ENCODE assay signal across 21 cellular contexts in genomic region chr3:29382399-29382798, GRCh38.
DNase-seq lines count a peak whose midpoint lies in the region; ATAC-seq and TF ChIP-seq lines count a peak whose summit lies in the region.
"Had no signal": no experiment of that assay in that cellular context is flagged by ENCODE, and none has a peak within 500 bp of the region (broad histone marks: within the 10 kb centered on the region; RNA-seq: fewer than 3 reads in every experiment).

No MANE protein-coding gene starts in this region.

- WGBS in psoas muscle, 3 donors: 61 to 66% (median 62%) methylated on average over 6 of the region's 6 CpGs

- H3K36me3 ChIP-seq in OCI-LY7 (ENCODE audit: insufficient read depth, low read length) (no peaks in the 10 kb centered on the region), psoas muscle (ENCODE audit: insufficient read depth in 1 of 2, low read depth in 1 of 2) (no peaks in the 10 kb centered on the region)
- H3K36me3 ChIP-seq: MG63 had no signal

- H3K4me2 ChIP-seq in OCI-LY7 (ENCODE audit: low read length): no peak overlapping the region

- H4K20me1 ChIP-seq in OCI-LY7 (ENCODE audit: insufficient read depth, low read length): no peaks in the 10 kb centered on the region

- H3K4me3 ChIP-seq in OCI-LY7 (ENCODE audit: low read depth, low read length, poor library complexity, severe bottlenecking) (no peak overlapping the region), psoas muscle (no peak overlapping the region)
- H3K4me3 ChIP-seq: MG63, mucosa of descending colon had no signal

- no peaks in the 10 kb centered on the region for H3K27me3 ChIP-seq in psoas muscle (ENCODE audit: insufficient read depth in 3 of 3, low read length in 2 of 3)
- H3K27me3 ChIP-seq: MG63 had no signal

- ATAC-seq in psoas muscle: no peak
- no peak for ATAC-seq in SK-N-SH treated with all-trans-retinoic acid at 6 μM for 48 hours
- ATAC-seq in HG02763 (IDR thresholded peaks at IDR 0.05; ENCODE audit: unreplicated experiment): no peak
- ATAC-seq: activated CD4-positive, alpha-beta T cell treated with anti-CD3 and anti-CD28 coated beads for 36 hours; mucosa of descending colon; Panc1; stimulated activated naive CD8-positive, alpha-beta T cell treated with anti-CD3 and anti-CD28 coated beads, Interleukin-15, amount 100 ng/mL, for 72 hours had no signal

- TF ChIP-seq CTCF in OCI-LY7 (conservative IDR thresholded peaks at IDR 0.05; ENCODE audit: low read length) (no peak), psoas muscle (IDR thresholded peaks at IDR 0.05) (no peak)

- no peaks in the 10 kb centered on the region for H3K9me2 ChIP-seq in OCI-LY7 (ENCODE audit: insufficient read depth, low read length)

- H3K9me3 ChIP-seq in OCI-LY7 (ENCODE audit: low read length) (peaks cover 13% of the 10 kb centered on the region; the same call in 1 of the 2 replicates), psoas muscle (no peaks in the 10 kb centered on the region)
- H3K9me3 ChIP-seq: MG63, mucosa of descending colon had no signal

- POLR2A ChIA-PET in OCI-LY7 (lab: Charles Lee): no interaction called here

- no TSS peak for BruUV-seq in OCI-LY7 (replicated peaks; lab: Mats Ljungman, UMichigan)

- H3K79me2 ChIP-seq in OCI-LY7 (ENCODE audit: insufficient read depth, low read depth, low read length): no peaks in the 10 kb centered on the region

- no peak overlapping the region for H3K27ac ChIP-seq in OCI-LY7 (ENCODE audit: low read depth, low read length, poor library complexity, severe bottlenecking)
- peak overlapping the region; percentile 47 for H3K27ac ChIP-seq in psoas muscle

- peak; percentile 50 for DNase-seq in EL
- no peak for DNase-seq in OCI-LY7 (ENCODE audit: low spot score)
- DNase-seq in fibroblast of the conjunctiva (ENCODE audit: low read depth): peak; percentile 22
- no peak for DNase-seq in psoas muscle
- no peak for DNase-seq in NCI-H82 (lab: John Stamatoyannopoulos, UW)
- DNase-seq in HPDE6-E6E7 (ENCODE audit: extremely low spot score): no peak
- DNase-seq: activated CD4-positive, alpha-beta T cell treated with anti-CD3 and anti-CD28 coated beads for 36 hours; CD8-positive, alpha-beta memory T cell; cerebellar nuclear complex; DMS79; endodermal cell; GOT3; MG63; mucosa of descending colon; NCI-H2029; NCI-H524; stimulated activated CD4-positive, alpha-beta T cell treated with anti-CD3 and anti-CD28 coated beads, Interleukin-1b, Interleukin-23, amount 100 ng/mL, for 48 hours; stimulated activated naive CD8-positive, alpha-beta T cell treated with anti-CD3 and anti-CD28 coated beads, Interleukin-15, amount 100 ng/mL, for 72 hours had no signal

- H2AFZ ChIP-seq in OCI-LY7 (ENCODE audit: low read length): 0 out of 2 replicates have a peak overlapping the region, but pooled peaks have one; percentile 2

- intact Hi-C loops in OCI-LY7 (cut with micrococcal nuclease; ENCODE audit: unreplicated experiment): no loop called here
- intact Hi-C loops in psoas muscle (cut with DNase I): no loop called here

- peaks cover 11% of the 10 kb centered on the region for H3K4me1 ChIP-seq in OCI-LY7 (ENCODE audit: insufficient read depth, low read length, poor library complexity, severe bottlenecking)
- H3K4me1 ChIP-seq in psoas muscle: peaks cover 24% of the 10 kb centered on the region

- CTCF ChIA-PET in OCI-LY7 (lab: Charles Lee; ENCODE audit: unreplicated experiment): no interaction called here

TF ChIP-seq in SK-N-SH treated with all-trans-retinoic acid at 6 μM for 48 hours, 23 proteins besides CTCF, POLR2A, EP300 and RAD21:
- TF ChIP-seq GLIS3 (CRISPR knock-in tag; IDR thresholded peaks at IDR 0.05): no peak
- no peak for TF ChIP-seq ZNF565 (CRISPR knock-in tag; conservative IDR thresholded peaks at IDR 0.05; ENCODE audit: low read depth)

Comparison
In these comparisons a context has a peak if more than half of its experiments do, and no peak if none do; other contexts are left out.
1. DNase-seq: peak in EL (single experiment) and fibroblast of the conjunctiva (single experiment); none in OCI-LY7 (single experiment), psoas muscle (0 of 2), NCI-H82 (single experiment) and HPDE6-E6E7 (single experiment).